Comparison of ENCODE assay signal across 1 cellular context in the genomic region with DNA sequence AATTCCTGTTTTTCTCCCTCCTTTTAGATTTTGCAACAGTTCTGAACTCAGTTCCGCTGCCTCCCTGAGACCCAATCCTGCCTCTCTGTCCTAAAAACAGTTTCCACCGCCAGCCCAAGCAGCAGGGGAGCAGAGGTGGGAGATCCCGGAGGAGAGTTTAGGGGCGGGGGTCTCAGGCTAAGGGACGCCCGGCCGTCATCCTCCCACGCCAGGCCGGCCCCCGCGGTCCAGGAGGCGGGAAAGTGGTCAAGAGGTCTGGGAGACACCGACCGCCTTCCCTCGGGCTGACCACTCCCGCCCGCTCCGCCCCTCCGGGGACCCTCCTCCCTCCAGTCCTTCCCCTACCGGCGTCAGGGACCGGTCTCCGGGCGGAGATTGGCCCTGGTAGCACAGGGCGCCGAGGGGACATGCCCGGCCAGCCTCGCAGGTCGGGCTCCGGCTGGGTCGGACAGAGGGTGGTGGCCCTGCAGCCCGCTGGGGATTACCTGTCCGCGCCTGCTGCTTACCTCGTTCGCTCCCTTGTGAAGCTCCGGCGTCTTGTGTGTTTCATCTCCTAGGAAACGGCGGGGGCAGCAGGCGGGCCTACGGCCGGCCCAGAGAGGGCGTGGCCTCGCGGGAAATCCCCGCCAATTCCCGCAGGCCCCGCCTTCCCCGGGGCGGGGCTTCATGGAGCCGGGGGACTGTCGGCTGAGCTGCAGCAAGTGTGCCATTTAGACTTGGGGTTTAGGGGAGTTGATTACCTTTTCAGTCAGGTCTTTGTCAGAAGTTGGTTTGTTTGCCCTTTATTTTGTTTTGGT.
A peak's percentile ranks its signal among the peaks of the same experiment; 100 is the strongest.
TF ChIP-seq lines count a peak whose summit lies in the region.

A gene with protein sequence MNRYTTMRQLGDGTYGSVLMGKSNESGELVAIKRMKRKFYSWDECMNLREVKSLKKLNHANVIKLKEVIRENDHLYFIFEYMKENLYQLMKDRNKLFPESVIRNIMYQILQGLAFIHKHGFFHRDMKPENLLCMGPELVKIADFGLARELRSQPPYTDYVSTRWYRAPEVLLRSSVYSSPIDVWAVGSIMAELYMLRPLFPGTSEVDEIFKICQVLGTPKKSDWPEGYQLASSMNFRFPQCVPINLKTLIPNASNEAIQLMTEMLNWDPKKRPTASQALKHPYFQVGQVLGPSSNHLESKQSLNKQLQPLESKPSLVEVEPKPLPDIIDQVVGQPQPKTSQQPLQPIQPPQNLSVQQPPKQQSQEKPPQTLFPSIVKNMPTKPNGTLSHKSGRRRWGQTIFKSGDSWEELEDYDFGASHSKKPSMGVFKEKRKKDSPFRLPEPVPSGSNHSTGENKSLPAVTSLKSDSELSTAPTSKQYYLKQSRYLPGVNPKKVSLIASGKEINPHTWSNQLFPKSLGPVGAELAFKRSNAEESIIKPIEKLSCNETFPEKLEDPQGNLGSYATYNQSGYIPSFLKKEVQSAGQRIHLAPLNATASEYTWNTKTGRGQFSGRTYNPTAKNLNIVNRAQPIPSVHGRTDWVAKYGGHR (minus strand): TSS at position 543 of the 797 bp plus-strand sequence. CDS start 7,891 bp downstream, outside the sequence.

TF ChIP-seq in K562, 482 proteins besides CTCF, POLR2A, EP300 and RAD21 (continued from another document and continues in another):
- TF ChIP-seq, protein P1, sequence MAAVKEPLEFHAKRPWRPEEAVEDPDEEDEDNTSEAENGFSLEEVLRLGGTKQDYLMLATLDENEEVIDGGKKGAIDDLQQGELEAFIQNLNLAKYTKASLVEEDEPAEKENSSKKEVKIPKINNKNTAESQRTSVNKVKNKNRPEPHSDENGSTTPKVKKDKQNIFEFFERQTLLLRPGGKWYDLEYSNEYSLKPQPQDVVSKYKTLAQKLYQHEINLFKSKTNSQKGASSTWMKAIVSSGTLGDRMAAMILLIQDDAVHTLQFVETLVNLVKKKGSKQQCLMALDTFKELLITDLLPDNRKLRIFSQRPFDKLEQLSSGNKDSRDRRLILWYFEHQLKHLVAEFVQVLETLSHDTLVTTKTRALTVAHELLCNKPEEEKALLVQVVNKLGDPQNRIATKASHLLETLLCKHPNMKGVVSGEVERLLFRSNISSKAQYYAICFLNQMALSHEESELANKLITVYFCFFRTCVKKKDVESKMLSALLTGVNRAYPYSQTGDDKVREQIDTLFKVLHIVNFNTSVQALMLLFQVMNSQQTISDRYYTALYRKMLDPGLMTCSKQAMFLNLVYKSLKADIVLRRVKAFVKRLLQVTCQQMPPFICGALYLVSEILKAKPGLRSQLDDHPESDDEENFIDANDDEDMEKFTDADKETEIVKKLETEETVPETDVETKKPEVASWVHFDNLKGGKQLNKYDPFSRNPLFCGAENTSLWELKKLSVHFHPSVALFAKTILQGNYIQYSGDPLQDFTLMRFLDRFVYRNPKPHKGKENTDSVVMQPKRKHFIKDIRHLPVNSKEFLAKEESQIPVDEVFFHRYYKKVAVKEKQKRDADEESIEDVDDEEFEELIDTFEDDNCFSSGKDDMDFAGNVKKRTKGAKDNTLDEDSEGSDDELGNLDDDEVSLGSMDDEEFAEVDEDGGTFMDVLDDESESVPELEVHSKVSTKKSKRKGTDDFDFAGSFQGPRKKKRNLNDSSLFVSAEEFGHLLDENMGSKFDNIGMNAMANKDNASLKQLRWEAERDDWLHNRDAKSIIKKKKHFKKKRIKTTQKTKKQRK (IDR thresholded peaks at IDR 0.05; ENCODE audit: borderline replicate concordance, low read depth, low read length) = no peak
- TF ChIP-seq, protein P2, sequence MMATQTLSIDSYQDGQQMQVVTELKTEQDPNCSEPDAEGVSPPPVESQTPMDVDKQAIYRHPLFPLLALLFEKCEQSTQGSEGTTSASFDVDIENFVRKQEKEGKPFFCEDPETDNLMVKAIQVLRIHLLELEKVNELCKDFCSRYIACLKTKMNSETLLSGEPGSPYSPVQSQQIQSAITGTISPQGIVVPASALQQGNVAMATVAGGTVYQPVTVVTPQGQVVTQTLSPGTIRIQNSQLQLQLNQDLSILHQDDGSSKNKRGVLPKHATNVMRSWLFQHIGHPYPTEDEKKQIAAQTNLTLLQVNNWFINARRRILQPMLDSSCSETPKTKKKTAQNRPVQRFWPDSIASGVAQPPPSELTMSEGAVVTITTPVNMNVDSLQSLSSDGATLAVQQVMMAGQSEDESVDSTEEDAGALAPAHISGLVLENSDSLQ (IDR thresholded peaks at IDR 0.05) = peak; percentile 55
- TF ChIP-seq PTBP1 (IDR thresholded peaks at IDR 0.05; ENCODE audit: low read depth, low read length) = no peak
- peak; percentile 71 for TF ChIP-seq KDM5B (IDR thresholded peaks at IDR 0.05; ENCODE audit: insufficient replicate concordance, low read depth, low read length)
- TF ChIP-seq ZKSCAN3 (CRISPR knock-in tag; IDR thresholded peaks at IDR 0.05) = no peak
- TF ChIP-seq ZNF121 (CRISPR knock-in tag; conservative IDR thresholded peaks at IDR 0.05) = no peak
- no peak for TF ChIP-seq TRIM25 (IDR thresholded peaks at IDR 0.05; ENCODE audit: borderline replicate concordance)
- TF ChIP-seq DIDO1 (tag; IDR thresholded peaks at IDR 0.05; ENCODE audit: low read depth) = no peak
- peak; percentile 73 for TF ChIP-seq CCNT2 (IDR thresholded peaks at IDR 0.05; ENCODE audit: borderline replicate concordance, extremely low read depth, insufficient read length, low read depth, low read length)
- no peak for TF ChIP-seq ZNF395 (CRISPR knock-in tag; IDR thresholded peaks at IDR 0.05)
- peak; percentile 75 for TF ChIP-seq GABPB1 (CRISPR knock-in tag; IDR thresholded peaks at IDR 0.05)
- TF ChIP-seq LARP7 (IDR thresholded peaks at IDR 0.05) = no peak
- TF ChIP-seq MECOM (CRISPR knock-in tag; IDR thresholded peaks at IDR 0.05) = no peak
- TF ChIP-seq TBP (optimal IDR thresholded peaks at IDR 0.05; ENCODE audit: low read depth, low read length) = peak; percentile 60
- TF ChIP-seq ZBTB17 (CRISPR knock-in tag; IDR thresholded peaks at IDR 0.05) = peak; percentile 4; the same call in 1 of the 2 replicates
- no peak for TF ChIP-seq NEUROD1 (IDR thresholded peaks at IDR 0.05; ENCODE audit: borderline replicate concordance, low read depth, low read length, partially characterized antibody)
- no peak for TF ChIP-seq MCM7 (IDR thresholded peaks at IDR 0.05)
- TF ChIP-seq MITF (IDR thresholded peaks at IDR 0.05) = no peak
- TF ChIP-seq SAFB2 (IDR thresholded peaks at IDR 0.05; ENCODE audit: borderline replicate concordance, low read depth, low read length, severe bottlenecking) = no peak
- TF ChIP-seq ZNF311 (CRISPR knock-in tag; IDR thresholded peaks at IDR 0.05) = no peak
- no peak for TF ChIP-seq STAG1 (CRISPR knock-in tag; IDR thresholded peaks at IDR 0.05; ENCODE audit: borderline replicate concordance)
- TF ChIP-seq PHF21A (IDR thresholded peaks at IDR 0.05; ENCODE audit: borderline replicate concordance, low read depth) = no peak
- TF ChIP-seq ARHGAP35 (IDR thresholded peaks at IDR 0.05; ENCODE audit: partially characterized antibody) = no peak
- no peak for TF ChIP-seq KDM1A (IDR thresholded peaks at IDR 0.05)
- no peak for TF ChIP-seq ZNF143 (CRISPR knock-in tag; IDR thresholded peaks at IDR 0.05)
- TF ChIP-seq NKRF (IDR thresholded peaks at IDR 0.05; ENCODE audit: borderline replicate concordance) = peak; percentile 98
- no peak for TF ChIP-seq SMC3 (conservative IDR thresholded peaks at IDR 0.05; ENCODE audit: insufficient read depth, low read depth, low read length)
- TF ChIP-seq CBX8 (IDR thresholded peaks at IDR 0.05; ENCODE audit: borderline replicate concordance, extremely low read depth, low read depth, low read length, poor library complexity, severe bottlenecking) = no peak
- peak; percentile 75 for TF ChIP-seq SUPT5H (IDR thresholded peaks at IDR 0.05)
- no peak; the same call in 1 of the 2 replicates for TF ChIP-seq ETS1 (conservative IDR thresholded peaks at IDR 0.05; ENCODE audit: control insufficient read depth, low read depth, low read length)
- TF ChIP-seq FOXM1 (IDR thresholded peaks at IDR 0.05; ENCODE audit: low read depth) = no peak
- no peak for TF ChIP-seq FOXM1 (CRISPR knock-in tag; IDR thresholded peaks at IDR 0.05; ENCODE audit: low read depth)
- peak; percentile 75; the same call in 1 of the 2 replicates for TF ChIP-seq ZEB2 (IDR thresholded peaks at IDR 0.05)
- TF ChIP-seq DEAF1 (CRISPR knock-in tag; IDR thresholded peaks at IDR 0.05) = no peak
- TF ChIP-seq TRIM24 (IDR thresholded peaks at IDR 0.05) = no peak
- TF ChIP-seq ZFP1 (CRISPR knock-in tag; IDR thresholded peaks at IDR 0.05) = no peak
- no peak for TF ChIP-seq GABPB2 (CRISPR knock-in tag; conservative IDR thresholded peaks at IDR 0.05)
- no peak for TF ChIP-seq BRD9 (IDR thresholded peaks at IDR 0.05; ENCODE audit: low read depth, partially characterized antibody)
- no peak for TF ChIP-seq ZNF384 (IDR thresholded peaks at IDR 0.05; ENCODE audit: low read depth, low read length)
- no peak for TF ChIP-seq ZNF551 (CRISPR knock-in tag; IDR thresholded peaks at IDR 0.05)
- no peak for TF ChIP-seq MCM2 (IDR thresholded peaks at IDR 0.05; ENCODE audit: low read depth)
- no peak for TF ChIP-seq ZFP30 (CRISPR knock-in tag; IDR thresholded peaks at IDR 0.05; ENCODE audit: borderline replicate concordance)
- TF ChIP-seq MLX (CRISPR knock-in tag; conservative IDR thresholded peaks at IDR 0.05) = no peak
